9 cellular contexts compared by ENCODE assay signal in genomic region chr17:49992933-49993422, GRCh38. TPM values are rescaled to one million over a fixed set of nuclear protein-coding genes. Genes with fewer than 3 reads are reported as not detected.
DNase-seq lines count a peak whose midpoint lies in the region; ATAC-seq and TF ChIP-seq lines count a peak whose summit lies in the region.
"Had no signal": no experiment of that assay in that cellular context is flagged by ENCODE, and none has a peak within 500 bp of the region (broad histone marks: within the 10 kb centered on the region; RNA-seq: fewer than 3 reads in every experiment).

No MANE protein-coding gene starts in this region.

- peaks cover 3% of the 10 kb centered on the region for H3K9me3 ChIP-seq in iPS-18c (ENCODE audit: control insufficient read depth, insufficient read depth, low read length)

- DNase-seq in H7 (no peak), activated B cell treated with CpG ODN at 0.5 μM for 24 hours (no peak), dermis blood vessel endothelial cell (no peak)
- DNase-seq: NCI-H2107 had no signal

- CTCF ChIA-PET in activated B cell treated with CpG ODN at 0.5 μM for 24 hours (lab: Charles Lee): interaction anchor here (5.9 kb wide), 1 partner anchor 131 kb away, joined by 104 read pairs; no protein-coding TSS in a partner anchor

- H3K27me3 Mint-ChIP-seq in activated B cell treated with CpG ODN at 0.5 μM for 24 hours: peaks cover 74% of the 10 kb centered on the region

- H3K36me3 Mint-ChIP-seq in activated B cell treated with CpG ODN at 0.5 μM for 24 hours (ENCODE audit: low read depth): no peaks in the 10 kb centered on the region

- POLR2A ChIA-PET in activated B cell treated with CpG ODN at 0.5 μM for 24 hours (lab: Charles Lee): no interaction called here

- H3K4me3 ChIP-seq in H7 (ENCODE audit: insufficient read depth, low read depth, low read length) (peak overlapping the region; percentile 42), iPS-18c (ENCODE audit: insufficient read depth, low read depth, low read length) (peak overlapping the region; percentile 50), skin epidermis (peak overlapping the region; percentile 33 to 56 (median 39))

- no peak overlapping the region for H3K27ac Mint-ChIP-seq in activated B cell treated with CpG ODN at 0.5 μM for 24 hours

- H3K9me3 Mint-ChIP-seq in activated B cell treated with CpG ODN at 0.5 μM for 24 hours: no peaks in the 10 kb centered on the region

- H3K4me1 Mint-ChIP-seq in activated B cell treated with CpG ODN at 0.5 μM for 24 hours: peaks cover 33% of the 10 kb centered on the region

- no peak for TF ChIP-seq CTCF in activated B cell treated with CpG ODN at 0.5 μM for 24 hours (IDR thresholded peaks at IDR 0.05)

- H3K4me3 Mint-ChIP-seq in activated B cell treated with CpG ODN at 0.5 μM for 24 hours: peak overlapping the region; percentile 72

- peaks cover 96% of the 10 kb centered on the region for H3K27me3 ChIP-seq in H7 (ENCODE audit: control insufficient read depth, insufficient read depth, low read length)

- ATAC-seq in activated B cell treated with CpG ODN at 0.5 μM for 24 hours (ENCODE audit: low read depth): no peak
- no peak for ATAC-seq in esophagus mucosa
- no peak for ATAC-seq in HG02588 (IDR thresholded peaks at IDR 0.05; ENCODE audit: unreplicated experiment)

- H3K36me3 ChIP-seq in H7 (replicated peaks; ENCODE audit: control insufficient read depth, insufficient read depth, low read length): no peaks in the 10 kb centered on the region

- H3K27ac ChIP-seq in skin epidermis: peak overlapping the region in 16 of 21 experiments; percentile 4 to 79 (median 63)

- intact Hi-C loops in activated B cell treated with CpG ODN at 0.5 μM for 24 hours (cut with micrococcal nuclease): no loop called here

RNA-seq across cellular contexts. Expression of gene DLX3, which starts 2.0 kb away (rescaled TPM):
- total RNA-seq in H7 (2014; rRNA removed; shearing (Covaris generic)): not detected in 2 replicates
- not detected in 2 replicates for total RNA-seq in activated B cell treated with CpG ODN at 0.5 μM for 24 hours
- total RNA-seq in esophagus mucosa: 4.0 TPM
- not detected in 2 replicates for total RNA-seq in dermis blood vessel endothelial cell
- total RNA-seq: fibroblast of villous mesenchyme had no signal

RNA-seq across cellular contexts. Expression of gene DLX4, which starts 24.0 kb away (rescaled TPM):
- total RNA-seq in H7 (2014; rRNA removed; shearing (Covaris generic)): 1.0 and 1.1 TPM in 2 replicates
- 0.42 TPM in 2 replicates for total RNA-seq in activated B cell treated with CpG ODN at 0.5 μM for 24 hours
- 0.52 TPM for total RNA-seq in esophagus mucosa
- total RNA-seq in dermis blood vessel endothelial cell: not detected in 2 replicates
- total RNA-seq: fibroblast of villous mesenchyme had no signal
